Comparison of ENCODE assay signal across 8 cellular contexts in the genomic region with DNA sequence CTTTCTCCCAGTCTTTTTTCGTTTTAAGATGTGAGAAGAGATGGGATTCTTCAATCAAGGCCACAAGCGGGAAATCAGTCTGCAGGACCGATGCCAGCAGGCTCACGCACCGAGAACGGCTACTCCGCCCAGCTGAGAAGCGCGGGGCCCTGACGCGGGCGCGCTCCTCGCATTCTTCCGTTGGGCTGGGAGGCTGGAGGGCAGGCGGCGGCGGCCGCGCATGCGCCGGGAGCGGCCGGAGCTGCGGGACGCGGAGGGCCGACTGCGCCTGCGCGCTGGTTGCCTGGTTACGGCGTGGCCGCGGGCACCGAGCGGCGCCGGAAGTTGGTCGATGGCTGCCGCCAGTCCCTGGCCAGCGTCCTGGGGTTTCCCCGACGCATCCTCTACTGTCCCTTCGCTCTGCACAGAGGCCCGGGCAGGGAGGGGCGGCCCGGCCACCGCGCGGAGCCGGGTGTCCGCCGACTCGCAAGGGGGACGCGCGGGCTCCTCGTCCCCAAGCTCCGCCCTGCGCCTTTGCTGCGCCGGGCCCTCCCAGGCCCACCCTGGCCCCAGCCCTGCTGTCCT. TPM values are rescaled to one million over a fixed set of nuclear protein-coding genes. Genes with fewer than 3 reads are reported as not detected.
DNase-seq lines count a peak whose midpoint lies in the region; TF ChIP-seq lines count a peak whose summit lies in the region.

No MANE protein-coding gene starts in this region.

- H3K79me2 ChIP-seq in osteoblast (ENCODE audit: insufficient read depth, low read length), result peaks cover 40% of the 10 kb centered on the region

- TF ChIP-seq CTCF in GM10248 (IDR thresholded peaks at IDR 0.05; ENCODE audit: control extremely low read depth, extremely low read depth, low read depth, missing control alignments) (no peak), HFFc6 (IDR thresholded peaks at IDR 0.05) (no peak), osteoblast (IDR thresholded peaks at IDR 0.05; ENCODE audit: extremely low read depth, low read depth, low read length) (no peak), testis (IDR thresholded peaks at IDR 0.05) (peak in 1 of 3 experiments; percentile 15)

- peaks cover 21% of the 10 kb centered on the region for H3K4me1 Mint-ChIP-seq in HFFc6 (ENCODE audit: low read depth)
- peaks cover 32% of the 10 kb centered on the region for H3K4me1 Mint-ChIP-seq in activated naive CD4-positive, alpha-beta T cell treated with anti-CD3 and anti-CD28 coated beads, Interleukin-2, amount 50 U/mL, for 24 hours

- no peak for TF ChIP-seq POLR2A in testis (IDR thresholded peaks at IDR 0.05)

- H3K4me2 ChIP-seq in osteoblast (ENCODE audit: insufficient read depth, low read length), result peak overlapping the region; percentile 96

- H3K27ac ChIP-seq in SK-N-MC, result peak overlapping the region; percentile 99
- H3K27ac ChIP-seq in osteoblast (ENCODE audit: low read depth, low read length), result peak overlapping the region; percentile 94
- peak overlapping the region; percentile 97 to 100 for H3K27ac ChIP-seq in testis

- H3K36me3 ChIP-seq in SK-N-MC (ENCODE audit: insufficient read depth, low read length), result no peaks in the 10 kb centered on the region; the same call in 1 of the 2 replicates
- peaks cover 6% of the 10 kb centered on the region for H3K36me3 ChIP-seq in osteoblast (ENCODE audit: insufficient read depth, low read length)
- no peaks in the 10 kb centered on the region for H3K36me3 ChIP-seq in testis (ENCODE audit: low read depth, missing control alignments)

- 0% methylated on average over 1 to 42 of the region's 63 CpGs for WGBS in testis, 2 donors

- H3K27me3 ChIP-seq in osteoblast (ENCODE audit: insufficient read depth, low read length) (no peaks in the 10 kb centered on the region), testis (no peaks in the 10 kb centered on the region)

- H3K4me3 ChIP-seq in SK-N-MC, result peak overlapping the region; percentile 98
- peak overlapping the region; percentile 84 for H3K4me3 ChIP-seq in osteoblast (ENCODE audit: insufficient read depth, low read length)
- peak overlapping the region; percentile 95 to 100 for H3K4me3 ChIP-seq in testis

- POLR2A ChIA-PET in GM10248 (lab: Yijun Ruan, JAX), result no interaction called here

- H3K36me3 Mint-ChIP-seq in HFFc6 (ENCODE audit: low read depth), result peaks cover 16% of the 10 kb centered on the region; the same call in 1 of the 2 replicates
- peaks cover 3% of the 10 kb centered on the region for H3K36me3 Mint-ChIP-seq in activated naive CD4-positive, alpha-beta T cell treated with anti-CD3 and anti-CD28 coated beads, Interleukin-2, amount 50 U/mL, for 24 hours

- CTCF ChIA-PET in GM10248 (lab: Yijun Ruan, JAX), result interaction anchor here (0.6 to 9.1 kb wide), 13 partner anchors 21 to 244 kb away, joined by 3 to 247 read pairs (median 8); partner anchors contain the start of gene DNLZ

- H3K4me3 Mint-ChIP-seq in HFFc6, result peak overlapping the region; percentile 91
- peak overlapping the region; percentile 96 for H3K4me3 Mint-ChIP-seq in activated naive CD4-positive, alpha-beta T cell treated with anti-CD3 and anti-CD28 coated beads, Interleukin-2, amount 50 U/mL, for 24 hours

- H3K27me3 Mint-ChIP-seq in HFFc6 (ENCODE audit: insufficient read depth), result peaks cover 2% of the 10 kb centered on the region
- no peaks in the 10 kb centered on the region for H3K27me3 Mint-ChIP-seq in activated naive CD4-positive, alpha-beta T cell treated with anti-CD3 and anti-CD28 coated beads, Interleukin-2, amount 50 U/mL, for 24 hours

- peak overlapping the region; percentile 99 for H3K27ac Mint-ChIP-seq in HFFc6
- H3K27ac Mint-ChIP-seq in activated naive CD4-positive, alpha-beta T cell treated with anti-CD3 and anti-CD28 coated beads, Interleukin-2, amount 50 U/mL, for 24 hours, result peak overlapping the region; percentile 82

- H2AFZ ChIP-seq in osteoblast (ENCODE audit: low read length), result peak overlapping the region; percentile 94

- DNase-seq in GM10248 (ENCODE audit: extremely low spot score), result peak; percentile 97
- peak; percentile 84 for DNase-seq in HFFc6
- peak; percentile 78 for DNase-seq in MV-4-11 (lab: John Stamatoyannopoulos, UW)
- peak; percentile 70 for DNase-seq in SK-N-MC (ENCODE audit: low read depth, low spot score)
- peak; percentile 96 for DNase-seq in glomerular visceral epithelial cell (ENCODE audit: extremely low spot score)
- DNase-seq in osteoblast (ENCODE audit: insufficient read length, low spot score, missing footprints), result peak; percentile 100
- DNase-seq in testis, result peak; percentile 91

- no peaks in the 10 kb centered on the region for H3K9me3 Mint-ChIP-seq in HFFc6
- H3K9me3 Mint-ChIP-seq in activated naive CD4-positive, alpha-beta T cell treated with anti-CD3 and anti-CD28 coated beads, Interleukin-2, amount 50 U/mL, for 24 hours, result no peaks in the 10 kb centered on the region

- H3K4me1 ChIP-seq in osteoblast (ENCODE audit: insufficient read depth, low read length), result peaks cover 18% of the 10 kb centered on the region
- peaks cover 26% of the 10 kb centered on the region for H3K4me1 ChIP-seq in testis

- peak overlapping the region; percentile 96 for H3K9ac ChIP-seq in SK-N-MC (ENCODE audit: insufficient read length)

- peaks cover 39% of the 10 kb centered on the region for H4K20me1 ChIP-seq in osteoblast (ENCODE audit: insufficient read depth, low read length)

- intact Hi-C loops in testis (cut with DNase I; ENCODE audit: low total_unique reads), result no loop called here

- H3K9me3 ChIP-seq in SK-N-MC (ENCODE audit: low read depth, low read length), result no peaks in the 10 kb centered on the region
- no peaks in the 10 kb centered on the region for H3K9me3 ChIP-seq in osteoblast (ENCODE audit: low read depth, low read length)
- no peaks in the 10 kb centered on the region for H3K9me3 ChIP-seq in testis

RNA-seq across cellular contexts. Expression of gene SEC16A, which starts 0.8 kb away (rescaled TPM):
- 10 to 100 TPM; 63.2 to 98.6 (median 75.5) TPM for total RNA-seq in HFFc6 (2021; fragmentation: NEBNext Ultra II Directional; extraction: Animal tissue kit (Norgen Biotek cat#: 25700))
- total RNA-seq in osteoblast (36.8 and 38.4 TPM in 2 replicates), testis (100 to 1,000 TPM in 1 of 2 donors, 10 to 100 TPM in 1; 90.4 to 103 TPM)
- polyA plus RNA-seq in testis (ENCODE audit: insufficient read depth, low read depth, low replicate concordance), result 67.8 TPM

RNA-seq across cellular contexts. Expression of gene INPP5E, which starts 44.0 kb away (rescaled TPM):
- total RNA-seq in HFFc6 (2021; fragmentation: NEBNext Ultra II Directional; extraction: Animal tissue kit (Norgen Biotek cat#: 25700)), result 10 to 100 TPM; 11.5 to 14.0 (median 12.3) TPM
- total RNA-seq in osteoblast (7.4 and 8.3 TPM in 2 replicates), testis (10 to 100 TPM; 32.2 to 38.0 TPM)
- polyA plus RNA-seq in testis (ENCODE audit: insufficient read depth, low read depth, low replicate concordance), result 22.1 TPM

Comparison
In these comparisons a context has a peak if more than half of its experiments do, and no peak if none do; other contexts are left out.
1. Peak in every context shown above with its lines: DNase-seq, H3K4me3 ChIP-seq and H3K27ac ChIP-seq.